Comparison of ENCODE assay signal across 17 cellular contexts in genomic region chr9:107816187-107817021, GRCh38.
A peak's percentile ranks its signal among the peaks of the same experiment; 100 is the strongest.
DNase-seq lines count a peak whose midpoint lies in the region; ATAC-seq and TF ChIP-seq lines count a peak whose summit lies in the region.
"Had no signal": no experiment of that assay in that cellular context is flagged by ENCODE, and none has a peak within 500 bp of the region (broad histone marks: within the 10 kb centered on the region; RNA-seq: fewer than 3 reads in every experiment).

No MANE protein-coding gene starts in this region.

- H3K27ac Mint-ChIP-seq in neural crest cell (ENCODE audit: unreplicated experiment) = peak overlapping the region; percentile 35
- H3K27ac Mint-ChIP-seq: activated CD4-positive, alpha-beta memory T cell treated with anti-CD3 and anti-CD28 coated beads, Interleukin-2, amount 10 ng/mL, durations not matched to agents 7 days and 5 days; activated naive CD4-positive, alpha-beta T cell treated with anti-CD3 and anti-CD28 coated beads, Interleukin-2, amount 50 U/mL, for 24 hours; activated T-cell treated with anti-CD3 and anti-CD28 coated beads, Interleukin-2, amount 50 U/mL, for 24 hours; dendritic cell treated with granulocyte-macrophage colony-stimulating factor and Interleukin-4, amounts not matched to agents 40 ng/mL and 50 ng/mL, for 4 days had no signal

- H3K4me3 Mint-ChIP-seq in neural crest cell = no peak overlapping the region
- H3K4me3 Mint-ChIP-seq: activated CD4-positive, alpha-beta memory T cell treated with anti-CD3 and anti-CD28 coated beads, Interleukin-2, amount 10 ng/mL, durations not matched to agents 7 days and 5 days; activated naive CD4-positive, alpha-beta T cell treated with anti-CD3 and anti-CD28 coated beads, Interleukin-2, amount 50 U/mL, for 24 hours; activated T-cell treated with anti-CD3 and anti-CD28 coated beads, Interleukin-2, amount 50 U/mL, for 24 hours; dendritic cell treated with granulocyte-macrophage colony-stimulating factor and Interleukin-4, amounts not matched to agents 40 ng/mL and 50 ng/mL, for 4 days had no signal

- H3K4me3 ChIP-seq in HFF-Myc (replicated peaks; ENCODE audit: low read depth, low read length) = no peak overlapping the region

- H3K27me3 Mint-ChIP-seq in neural crest cell (ENCODE audit: low read depth) = no peaks in the 10 kb centered on the region
- H3K27me3 Mint-ChIP-seq: activated CD4-positive, alpha-beta memory T cell treated with anti-CD3 and anti-CD28 coated beads, Interleukin-2, amount 10 ng/mL, durations not matched to agents 7 days and 5 days; activated T-cell treated with anti-CD3 and anti-CD28 coated beads, Interleukin-2, amount 50 U/mL, for 24 hours had no signal

- ATAC-seq in GM18520 (IDR thresholded peaks at IDR 0.05; ENCODE audit: unreplicated experiment) = peak; percentile 53

- no peaks in the 10 kb centered on the region for H3K9me3 Mint-ChIP-seq in neural crest cell
- H3K9me3 Mint-ChIP-seq: activated naive CD4-positive, alpha-beta T cell treated with anti-CD3 and anti-CD28 coated beads, Interleukin-2, amount 50 U/mL, for 24 hours; activated T-cell treated with anti-CD3 and anti-CD28 coated beads, Interleukin-2, amount 50 U/mL, for 24 hours had no signal

- TF ChIP-seq CTCF in HFF-Myc (IDR thresholded peaks at IDR 0.05; ENCODE audit: low read depth, low read length, missing control alignments) = no peak
- TF ChIP-seq CTCF in neural crest cell (conservative IDR thresholded peaks at IDR 0.05) = no peak

- H3K4me1 Mint-ChIP-seq in neural crest cell = peaks cover 9% of the 10 kb centered on the region
- H3K4me1 Mint-ChIP-seq: activated CD4-positive, alpha-beta memory T cell treated with anti-CD3 and anti-CD28 coated beads, Interleukin-2, amount 10 ng/mL, durations not matched to agents 7 days and 5 days; activated naive CD4-positive, alpha-beta T cell treated with anti-CD3 and anti-CD28 coated beads, Interleukin-2, amount 50 U/mL, for 24 hours had no signal

- no peaks in the 10 kb centered on the region for H3K36me3 Mint-ChIP-seq in neural crest cell (ENCODE audit: low read depth)
- H3K36me3 Mint-ChIP-seq: activated naive CD4-positive, alpha-beta T cell treated with anti-CD3 and anti-CD28 coated beads, Interleukin-2, amount 50 U/mL, for 24 hours had no signal

- DNase-seq in HFF-Myc (ENCODE audit: extremely low read depth, low read depth) (peak; percentile 75), RPMI7951 (ENCODE audit: low read depth) (peak; percentile 42), neural crest cell (ENCODE audit: low read depth, low spot score) (no peak), NAMALWA (ENCODE audit: low spot score) (no peak), NCI-H2227 treated with DMSO at 0.1 percent for 48 hours (lab: John Stamatoyannopoulos, UW) (no peak)
- no peak for DNase-seq in central memory CD4-positive, alpha-beta T cell
- DNase-seq: activated CD4-positive, alpha-beta memory T cell treated with anti-CD3 and anti-CD28 coated beads, Interleukin-2, amount 10 ng/mL, durations not matched to agents 7 days and 5 days; activated T-cell treated with anti-CD3 and anti-CD28 coated beads, Interleukin-2, amount 50 U/mL, for 24 hours; Caco-2; KBM-7; NCI-H1105 treated with DMSO at 0.1 percent for 48 hours; NK-92 treated with Interleukin-12 subunit alpha and Interleukin-12 subunit beta, amount 100 ng/mL, for 24 hours; stimulated activated CD4-positive, alpha-beta T cell treated with anti-CD3 and anti-CD28 coated beads, Interleukin-2, amount 100 ng/mL, for 24 hours; WERI-Rb-1 had no signal

Comparison
In these comparisons a context has a peak if more than half of its experiments do, and no peak if none do; other contexts are left out.
1. DNase-seq: peak in HFF-Myc (single experiment) and RPMI7951 (single experiment); none in neural crest cell (single experiment), NAMALWA (single experiment), NCI-H2227 treated with DMSO at 0.1 percent for 48 hours (single experiment) and central memory CD4-positive, alpha-beta T cell (single experiment).